Comparison of ENCODE assay signal across 25 cellular contexts in the genomic region with DNA sequence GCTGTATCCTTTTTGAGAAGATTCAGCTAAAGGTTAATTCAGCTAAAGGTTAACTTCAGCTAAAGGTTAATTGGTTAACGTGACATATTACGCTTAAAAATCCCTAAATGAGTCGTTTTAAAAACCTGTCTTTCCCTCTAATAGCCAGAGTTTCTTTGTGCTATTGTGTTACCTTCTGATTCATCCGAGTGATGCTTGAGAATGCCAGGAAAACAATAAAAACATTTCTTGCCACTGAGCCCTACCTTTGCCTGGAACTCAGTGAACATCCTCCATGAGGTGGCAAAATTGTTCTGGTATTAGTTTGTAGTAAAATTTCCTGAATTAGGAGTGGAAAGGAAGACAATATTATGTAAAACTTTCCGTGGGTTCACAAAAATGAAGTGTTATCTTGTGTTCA. TPM values are rescaled to one million over a fixed set of nuclear protein-coding genes. Genes with fewer than 3 reads are reported as not detected.
"Had no signal": no experiment of that assay in that cellular context is flagged by ENCODE, and none has a peak within 500 bp of the region (broad histone marks: within the 10 kb centered on the region; RNA-seq: fewer than 3 reads in every experiment).

No MANE protein-coding gene starts in this region.

- DNase-seq: activated CD4-positive, CD25-positive, alpha-beta regulatory T cell; activated CD8-positive, alpha-beta memory T cell treated with anti-CD3 and anti-CD28 coated beads, Interleukin-2, amount 50 U/mL, for 4 hours; activated CD8-positive, alpha-beta T cell treated with anti-CD3 and anti-CD28 coated beads for 36 hours; activated gamma-delta T cell treated with Interleukin-2 at 50 U/mL for 16 hours; activated naive CD4-positive, alpha-beta T cell treated with anti-CD3 and anti-CD28 coated beads, Interleukin-2, amount 10 ng/mL, durations not matched to agents 7 days and 5 days; activated naive CD8-positive, alpha-beta T cell treated with anti-CD3 and anti-CD28 coated beads, Interleukin-2, amount 10 ng/mL, durations not matched to agents 7 days and 5 days; activated T-cell treated with anti-CD3 and anti-CD28 coated beads, Interleukin-2, amount 50 U/mL, for 72 hours; aorta; KG1; MG63; MV-4-11; NCI-H1092 treated with DMSO at 0.1 percent for 48 hours; NCI-H1436; NCI-H1694 treated with DMSO at 0.1 percent for 48 hours; NCI-H2029 treated with DMSO at 0.1 percent for 48 hours; NCI-H446; NCI-H524; SIG-M5; T-cell; T-helper 2 cell; T1000 had no signal

- H3K4me3 ChIP-seq: breast epithelium, MG63 had no signal

- H3K36me3 ChIP-seq: breast epithelium, MG63 had no signal

- H3K4me1 ChIP-seq: breast epithelium had no signal

- H3K27me3 Mint-ChIP-seq: activated CD8-positive, alpha-beta T cell treated with anti-CD3 and anti-CD28 coated beads for 36 hours; activated naive CD8-positive, alpha-beta T cell treated with anti-CD3 and anti-CD28 coated beads, Interleukin-2, amount 10 ng/mL, durations not matched to agents 7 days and 5 days; central memory CD8-positive, alpha-beta T cell; T-cell had no signal

- H3K27ac Mint-ChIP-seq: activated CD8-positive, alpha-beta T cell treated with anti-CD3 and anti-CD28 coated beads for 36 hours; activated naive CD4-positive, alpha-beta T cell treated with anti-CD3 and anti-CD28 coated beads, Interleukin-2, amount 10 ng/mL, durations not matched to agents 7 days and 5 days; activated naive CD8-positive, alpha-beta T cell treated with anti-CD3 and anti-CD28 coated beads, Interleukin-2, amount 10 ng/mL, durations not matched to agents 7 days and 5 days; activated T-cell treated with anti-CD3 and anti-CD28 coated beads, Interleukin-2, amount 50 U/mL, for 72 hours; activated T-helper 2 cell treated with anti-CD3 and anti-CD28 coated beads, Interferon-gamma antibody, Interleukin-2, Interleukin-4, amounts not matched to agents 10 μg/mL and 5 μg/mL and 100 μg/mL, durations not matched to agents 14 hours and 24 hours and 36 hours; T-cell had no signal

- H3K4me3 Mint-ChIP-seq: activated CD8-positive, alpha-beta T cell treated with anti-CD3 and anti-CD28 coated beads for 36 hours; activated naive CD4-positive, alpha-beta T cell treated with anti-CD3 and anti-CD28 coated beads, Interleukin-2, amount 10 ng/mL, durations not matched to agents 7 days and 5 days; activated naive CD8-positive, alpha-beta T cell treated with anti-CD3 and anti-CD28 coated beads, Interleukin-2, amount 10 ng/mL, durations not matched to agents 7 days and 5 days; activated T-cell treated with anti-CD3 and anti-CD28 coated beads, Interleukin-2, amount 50 U/mL, for 72 hours; central memory CD8-positive, alpha-beta T cell; T-cell had no signal

- H3K9me3 Mint-ChIP-seq: activated T-cell treated with anti-CD3 and anti-CD28 coated beads, Interleukin-2, amount 50 U/mL, for 72 hours; activated T-helper 2 cell treated with anti-CD3 and anti-CD28 coated beads, Interferon-gamma antibody, Interleukin-2, Interleukin-4, amounts not matched to agents 10 μg/mL and 5 μg/mL and 100 μg/mL, durations not matched to agents 14 hours and 24 hours and 36 hours; central memory CD8-positive, alpha-beta T cell had no signal

- H3K36me3 Mint-ChIP-seq: T-cell had no signal

- H3K9me3 ChIP-seq: breast epithelium, MG63 had no signal

- ATAC-seq: activated CD8-positive, alpha-beta T cell treated with anti-CD3 and anti-CD28 coated beads for 36 hours; activated T-cell treated with anti-CD3 and anti-CD28 coated beads, Interleukin-2, amount 50 U/mL, for 72 hours; T-cell had no signal

- H3K27me3 ChIP-seq: breast epithelium, MG63 had no signal

- H3K27ac ChIP-seq: breast epithelium had no signal

RNA-seq across cellular contexts. Expression of a gene that starts 13.7 kb away (rescaled TPM):
- total RNA-seq: activated T-cell treated with anti-CD3 and anti-CD28 coated beads, Interleukin-2, amount 50 U/mL, for 72 hours; activated T-helper 2 cell treated with anti-CD3 and anti-CD28 coated beads, Interferon-gamma antibody, Interleukin-2, Interleukin-4, amounts not matched to agents 10 μg/mL and 5 μg/mL and 100 μg/mL, durations not matched to agents 14 hours and 24 hours and 36 hours; aorta; RPMI7951 had no signal
